ENCODE assay signal across 14 cellular contexts in genomic region chr6:126721581-126722145, GRCh38.
DNase-seq lines count a peak whose midpoint lies in the region; ATAC-seq and TF ChIP-seq lines count a peak whose summit lies in the region.
"Had no signal": no experiment of that assay in that cellular context is flagged by ENCODE, and none has a peak within 500 bp of the region (broad histone marks: within the 10 kb centered on the region; RNA-seq: fewer than 3 reads in every experiment).

No MANE protein-coding gene starts in this region.

- no peak for TF ChIP-seq CTCF in foreskin keratinocyte (conservative IDR thresholded peaks at IDR 0.05)

- H3K4me1 Mint-ChIP-seq in stimulated activated naive B cell treated with anti-CD40 and anti-IgM and Interleukin-4, amounts not matched to agents 10 μg/mL and 1 μg/mL and 100 μg/mL, for 72 hours = no peaks in the 10 kb centered on the region
- H3K4me1 Mint-ChIP-seq: activated CD4-positive, alpha-beta T cell treated with anti-CD3 and anti-CD28 coated beads, Interleukin-2, amount 10 ng/mL, durations not matched to agents 24 days and 14 days had no signal

- peaks cover 7% of the 10 kb centered on the region for H3K4me1 ChIP-seq in foreskin keratinocyte

- peak; percentile 69 for DNase-seq in A172 (ENCODE audit: low spot score)
- peak; percentile 97 for DNase-seq in HCEC 1CT
- peak; percentile 68 for DNase-seq in amniotic stem cell (lab: John Stamatoyannopoulos, UW)
- DNase-seq in foreskin keratinocyte = peak; percentile 92 to 97
- DNase-seq in islet precursor cell = no peak
- DNase-seq in stimulated activated naive B cell treated with anti-CD40 and anti-IgM and Interleukin-4, amounts not matched to agents 10 μg/mL and 1 μg/mL and 100 μg/mL, for 72 hours = no peak
- DNase-seq: activated CD4-positive, alpha-beta T cell treated with anti-CD3 and anti-CD28 coated beads, Interleukin-2, amount 10 ng/mL, durations not matched to agents 24 days and 14 days; cerebellar nuclear complex; NCI-H1105 treated with DMSO at 0.1 percent for 48 hours; psoas muscle; thyroid gland had no signal

- H3K36me3 Mint-ChIP-seq in stimulated activated naive B cell treated with anti-CD40 and anti-IgM and Interleukin-4, amounts not matched to agents 10 μg/mL and 1 μg/mL and 100 μg/mL, for 72 hours = peaks cover 0 to 2% of the 10 kb centered on the region in 2 donors

- no peak overlapping the region for H3K4me3 Mint-ChIP-seq in stimulated activated naive B cell treated with anti-CD40 and anti-IgM and Interleukin-4, amounts not matched to agents 10 μg/mL and 1 μg/mL and 100 μg/mL, for 72 hours
- H3K4me3 Mint-ChIP-seq: activated CD4-positive, alpha-beta T cell treated with anti-CD3 and anti-CD28 coated beads, Interleukin-2, amount 10 ng/mL, durations not matched to agents 24 days and 14 days had no signal

- peak overlapping the region; percentile 58 for H3K27ac ChIP-seq in foreskin keratinocyte
- H3K27ac ChIP-seq: psoas muscle, thyroid gland had no signal

- H3K27ac Mint-ChIP-seq in stimulated activated naive B cell treated with anti-CD40 and anti-IgM and Interleukin-4, amounts not matched to agents 10 μg/mL and 1 μg/mL and 100 μg/mL, for 72 hours = no peak overlapping the region
- H3K27ac Mint-ChIP-seq: activated CD4-positive, alpha-beta T cell treated with anti-CD3 and anti-CD28 coated beads, Interleukin-2, amount 10 ng/mL, durations not matched to agents 24 days and 14 days; activated T-helper 2 cell treated with anti-CD3 and anti-CD28 coated beads, Interferon-gamma antibody, Interleukin-2, Interleukin-4, amounts not matched to agents 10 μg/mL and 5 μg/mL and 100 μg/mL, durations not matched to agents 14 hours and 24 hours and 36 hours had no signal

- no peaks in the 10 kb centered on the region for H3K27me3 Mint-ChIP-seq in stimulated activated naive B cell treated with anti-CD40 and anti-IgM and Interleukin-4, amounts not matched to agents 10 μg/mL and 1 μg/mL and 100 μg/mL, for 72 hours
- H3K27me3 Mint-ChIP-seq: activated CD4-positive, alpha-beta T cell treated with anti-CD3 and anti-CD28 coated beads, Interleukin-2, amount 10 ng/mL, durations not matched to agents 24 days and 14 days had no signal

- peak; percentile 99 for ATAC-seq in foreskin keratinocyte
- ATAC-seq in HG02571 (IDR thresholded peaks at IDR 0.05; ENCODE audit: unreplicated experiment) = no peak
- ATAC-seq in HG03354 (IDR thresholded peaks at IDR 0.05; ENCODE audit: poor library complexity, severe bottlenecking, unreplicated experiment) = no peak
- no peak for ATAC-seq in stimulated activated naive B cell treated with anti-CD40 and anti-IgM and Interleukin-4, amounts not matched to agents 10 μg/mL and 1 μg/mL and 100 μg/mL, for 72 hours (replicated peaks)
- ATAC-seq: psoas muscle had no signal

- H3K27me3 ChIP-seq in foreskin keratinocyte = no peaks in the 10 kb centered on the region
- H3K27me3 ChIP-seq: thyroid gland had no signal

- H3K9me3 Mint-ChIP-seq in stimulated activated naive B cell treated with anti-CD40 and anti-IgM and Interleukin-4, amounts not matched to agents 10 μg/mL and 1 μg/mL and 100 μg/mL, for 72 hours = peaks cover 0 to 3% of the 10 kb centered on the region in 2 donors
- H3K9me3 Mint-ChIP-seq: activated T-helper 2 cell treated with anti-CD3 and anti-CD28 coated beads, Interferon-gamma antibody, Interleukin-2, Interleukin-4, amounts not matched to agents 10 μg/mL and 5 μg/mL and 100 μg/mL, durations not matched to agents 14 hours and 24 hours and 36 hours had no signal

Comparison
In these comparisons a context has a peak if more than half of its experiments do, and no peak if none do; other contexts are left out.
1. DNase-seq: peak in A172 (single experiment), HCEC 1CT (single experiment), amniotic stem cell (single experiment) and foreskin keratinocyte (2 of 2); none in islet precursor cell (single experiment) and stimulated activated naive B cell treated with anti-CD40 and anti-IgM and Interleukin-4, amounts not matched to agents 10 μg/mL and 1 μg/mL and 100 μg/mL, for 72 hours (single experiment).